18 cellular contexts compared by ENCODE assay signal in the genomic region with DNA sequence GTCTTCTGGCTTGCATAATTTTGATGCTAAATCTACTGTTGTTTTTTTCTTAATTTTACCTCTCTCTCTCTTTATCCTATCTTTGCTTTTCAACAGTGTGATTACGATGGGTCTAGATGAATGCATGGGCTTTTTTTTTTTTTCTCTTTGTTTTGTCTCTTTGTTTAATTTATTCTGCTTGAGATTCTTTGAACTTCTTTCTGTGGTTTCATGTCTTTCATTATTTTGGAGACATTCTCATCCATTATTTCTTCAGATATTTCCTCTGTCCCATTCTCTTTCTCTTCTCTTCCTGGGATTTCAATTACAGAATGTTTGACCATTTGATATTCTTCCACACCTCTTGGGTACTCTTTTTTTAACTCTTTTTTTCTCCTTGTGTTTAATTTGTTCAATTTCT. TPM values are rescaled to one million over a fixed set of nuclear protein-coding genes. Genes with fewer than 3 reads are reported as not detected.
"Had no signal": no experiment of that assay in that cellular context is flagged by ENCODE, and none has a peak within 500 bp of the region (broad histone marks: within the 10 kb centered on the region; RNA-seq: fewer than 3 reads in every experiment).

No MANE protein-coding gene starts in this region.

- H3K4me2 ChIP-seq: SK-N-SH had no signal

- H3K27me3 ChIP-seq: colonic mucosa, ovary, spleen, thyroid gland had no signal

- H3K9me2 ChIP-seq: SK-N-SH had no signal

- H3K9me3 ChIP-seq: colonic mucosa, esophagus muscularis mucosa, ovary, thyroid gland had no signal

- H3K36me3 ChIP-seq: colonic mucosa, esophagus muscularis mucosa, ovary, spleen, thyroid gland had no signal

- H3K4me3 Mint-ChIP-seq: activated naive CD4-positive, alpha-beta T cell treated with anti-CD3 and anti-CD28 coated beads for 36 hours had no signal

- H3K4me3 ChIP-seq: colonic mucosa, esophagus muscularis mucosa, ovary, spleen, thyroid gland had no signal

- H3K4me1 ChIP-seq: colonic mucosa, esophagus muscularis mucosa, thyroid gland had no signal

- H3K27ac Mint-ChIP-seq: activated naive CD4-positive, alpha-beta T cell treated with anti-CD3 and anti-CD28 coated beads for 36 hours had no signal

- H3K27ac ChIP-seq: colonic mucosa, esophagus muscularis mucosa, ovary, spleen, thyroid gland had no signal

- ATAC-seq: sciatic nerve had no signal

- DNase-seq: activated CD4-positive, alpha-beta T cell treated with anti-CD3 and anti-CD28 coated beads, Interleukin-2, amount 50 U/mL, for 1 hour; activated naive CD4-positive, alpha-beta T cell treated with anti-CD3 and anti-CD28 coated beads for 36 hours; colonic mucosa; islet precursor cell; midbrain; ovary; SK-N-SH; spleen; stimulated activated CD4-positive, alpha-beta T cell treated with anti-CD3 and anti-CD28 coated beads, Interleukin-1b, Interleukin-23, amount 100 ng/mL, for 48 hours; thyroid gland had no signal

RNA-seq across cellular contexts. Expression of gene CCDC182, which starts 52.3 kb away (rescaled TPM):
- total RNA-seq: activated naive CD4-positive, alpha-beta T cell treated with anti-CD3 and anti-CD28 coated beads for 36 hours; cardiac septum; colonic mucosa; esophagus muscularis mucosa; lung microvascular endothelial cell; myocyte; ovary; pulmonary artery endothelial cell; sciatic nerve; spleen; T-helper 1 cell treated with Interleukin-12 subunit alpha and Interleukin-12 subunit beta and Interleukin-4 antibody, amounts not matched to agents 30 ng/mL and 1 ng/mL, for 36 hours; thyroid gland; urinary bladder had no signal
- polyA plus RNA-seq: ovary, SK-N-SH, spleen, urinary bladder had no signal
